ENCODE assay signal across 8 cellular contexts in the genomic region with DNA sequence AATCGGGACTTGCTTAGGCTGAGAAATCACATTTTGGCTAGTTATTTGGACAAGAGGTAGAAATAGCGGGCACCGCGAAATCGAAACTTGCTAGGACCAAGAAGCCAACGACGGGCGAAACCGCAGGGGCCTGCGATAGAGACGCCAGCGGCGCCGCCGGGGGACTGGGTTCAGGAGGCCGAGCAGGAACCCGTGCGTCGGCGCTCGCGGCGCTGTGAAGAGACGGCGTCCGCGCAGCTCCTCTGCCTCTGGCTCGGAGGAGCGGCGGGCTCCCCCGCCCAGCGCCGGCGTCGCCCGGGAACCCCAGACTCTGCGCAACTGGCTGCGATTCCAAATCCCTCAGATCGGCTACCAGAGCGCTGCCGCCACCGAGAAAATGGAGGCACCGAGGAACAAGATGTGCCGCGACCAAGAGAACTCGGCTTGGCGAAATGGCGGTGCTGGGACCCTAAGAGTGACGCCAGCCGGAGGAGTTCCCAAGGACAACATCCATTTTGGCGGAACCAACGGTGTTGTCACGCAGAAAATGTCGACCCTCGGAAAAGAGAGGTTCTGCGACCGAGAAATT. TPM values are rescaled to one million over a fixed set of nuclear protein-coding genes. Genes with fewer than 3 reads are reported as not detected.
DNase-seq lines count a peak whose midpoint lies in the region; ATAC-seq and TF ChIP-seq lines count a peak whose summit lies in the region.

No MANE protein-coding gene starts in this region.

- TF ChIP-seq EP300 in stomach (IDR thresholded peaks at IDR 0.05) = no peak

- H3K27me3 ChIP-seq in Peyer's patch (no peaks in the 10 kb centered on the region), foreskin keratinocyte (no peaks in the 10 kb centered on the region), stomach (no peaks in the 10 kb centered on the region)

- DNase-seq in C1 segment of cervical spinal cord (lab: John Stamatoyannopoulos, UW) (peak in 13 of 14 donors; percentile 66 to 92 (median 83)), HT1080 (ENCODE audit: low read depth) (peak; percentile 62), Peyer's patch (peak; percentile 82 to 90 (median 86)), activated gamma-delta T cell (lab: John Stamatoyannopoulos, UW) (peak; percentile 55), foreskin keratinocyte (peak; percentile 43 to 66), neural crest cell (ENCODE audit: low read depth, low spot score) (peak; percentile 57), stomach (peak; percentile 82)

- H3K4me1 Mint-ChIP-seq in neural crest cell = peaks cover 38% of the 10 kb centered on the region

- H3K36me3 ChIP-seq in Peyer's patch (peaks cover 0 to 15% (median 0%) of the 10 kb centered on the region in 3 donors), stomach (peaks cover 7 to 18% (median 14%) of the 10 kb centered on the region in 4 donors)

- peaks cover 12% of the 10 kb centered on the region for H3K36me3 Mint-ChIP-seq in neural crest cell (ENCODE audit: low read depth)

- intact Hi-C loops in stomach (cut with DNase I; ENCODE audit: low total_unique reads) = no loop called here

- peak overlapping the region; percentile 90 for H3K4me3 Mint-ChIP-seq in neural crest cell

- 0% methylated on average over 27 to 57 of the region's 57 CpGs for WGBS in stomach, 5 donors

- H3K9me3 ChIP-seq in Peyer's patch (no peaks in the 10 kb centered on the region), stomach (no peaks in the 10 kb centered on the region)

- H3K27ac ChIP-seq in Peyer's patch = peak overlapping the region; percentile 94 to 99 (median 97)
- H3K27ac ChIP-seq in foreskin keratinocyte = peak overlapping the region; percentile 86
- peak overlapping the region; percentile 94 to 100 (median 98) for H3K27ac ChIP-seq in stomach

- no peaks in the 10 kb centered on the region for H3K9me3 Mint-ChIP-seq in neural crest cell

- peak; percentile 6 to 63 for TF ChIP-seq POLR2A in Peyer's patch (IDR thresholded peaks at IDR 0.05)
- no peak for TF ChIP-seq POLR2A in stomach (IDR thresholded peaks at IDR 0.05)

- H3K4me3 ChIP-seq in Peyer's patch (peak overlapping the region; percentile 60 to 92 (median 73)), stomach (peak overlapping the region; percentile 66 to 86 (median 81))

- H3K27me3 Mint-ChIP-seq in neural crest cell (ENCODE audit: low read depth) = no peaks in the 10 kb centered on the region

- peak overlapping the region; percentile 100 for H3K27ac Mint-ChIP-seq in neural crest cell (ENCODE audit: unreplicated experiment)

- TF ChIP-seq CTCF in Peyer's patch (IDR thresholded peaks at IDR 0.05) (no peak), foreskin keratinocyte (conservative IDR thresholded peaks at IDR 0.05) (no peak), neural crest cell (conservative IDR thresholded peaks at IDR 0.05) (no peak), stomach (IDR thresholded peaks at IDR 0.05) (no peak)

- H3K4me1 ChIP-seq in Peyer's patch (peaks cover 0 to 31% (median 7%) of the 10 kb centered on the region in 4 donors), foreskin keratinocyte (no peaks in the 10 kb centered on the region), stomach (peaks cover 18 to 48% (median 45%) of the 10 kb centered on the region in 4 donors)

- ATAC-seq in GM19438 (IDR thresholded peaks at IDR 0.05; ENCODE audit: low read depth, unreplicated experiment) = peak; percentile 18
- ATAC-seq in foreskin keratinocyte = peak; percentile 32

RNA-seq across cellular contexts. Expression of gene ANXA2R, which starts 26.2 kb away (rescaled TPM):
- total RNA-seq in HT1080 (2014; rRNA removed; shearing (Covaris generic)) = 0.23 and 0.59 TPM in 2 replicates
- polyA plus RNA-seq in HT1080 (2015; cell fraction: cytosol; rRNA removed) = 0.15 and 0.24 TPM in 2 replicates
- polyA plus RNA-seq in HT1080 (2015; cell fraction: nucleus; rRNA removed) = 0.78 and 1.9 TPM in 2 replicates
- 10 to 100 TPM in 1 of 4 donors, 1 to 10 TPM in 3; 3.9 to 18.2 (median 5.8) TPM for total RNA-seq in Peyer's patch
- total RNA-seq in foreskin keratinocyte = 0.49 and 0.71 TPM in 2 replicates
- 0.48 and 0.68 TPM in 2 replicates for polyA plus RNA-seq in foreskin keratinocyte
- 1.0 and 1.2 TPM in 2 replicates for total RNA-seq in neural crest cell
- 1 to 10 TPM in 4 of 5 donors, not detected in 1; 1.2 to 7.5 (median 2.8) TPM for total RNA-seq in stomach
- polyA plus RNA-seq in stomach = 1 to 10 TPM in 1 of 3 donors, under 1 TPM in 2; 0.76 to 2.2 (median 0.87) TPM

RNA-seq across cellular contexts. Expression of gene ZNF131, which starts 54.4 kb away (rescaled TPM):
- 22.2 and 25.9 TPM in 2 replicates for total RNA-seq in HT1080 (2014; rRNA removed; shearing (Covaris generic))
- 21.7 and 31.9 TPM in 2 replicates for polyA plus RNA-seq in HT1080 (2015; cell fraction: cytosol; rRNA removed)
- 28.4 and 30.2 TPM in 2 replicates for polyA plus RNA-seq in HT1080 (2015; cell fraction: nucleus; rRNA removed)
- total RNA-seq in Peyer's patch (10 to 100 TPM; 18.2 to 65.2 (median 28.0) TPM), foreskin keratinocyte (26.6 and 27.8 TPM in 2 replicates), neural crest cell (52.9 and 53.3 TPM in 2 replicates), stomach (10 to 100 TPM; 20.0 to 57.1 (median 39.3) TPM)
- polyA plus RNA-seq in foreskin keratinocyte (13.1 and 14.9 TPM in 2 replicates), stomach (10 to 100 TPM; 16.8 to 24.6 (median 22.8) TPM)

Comparison
In these comparisons a context has a peak if more than half of its experiments do, and no peak if none do; other contexts are left out.
1. Peak in every context shown above with its lines: DNase-seq, ATAC-seq, H3K4me3 ChIP-seq and H3K27ac ChIP-seq.
2. POLR2A ChIP-seq: peak in Peyer's patch (2 of 2); none in stomach (0 of 4).